ENCODE assay signal across 2 cellular contexts in the genomic region with DNA sequence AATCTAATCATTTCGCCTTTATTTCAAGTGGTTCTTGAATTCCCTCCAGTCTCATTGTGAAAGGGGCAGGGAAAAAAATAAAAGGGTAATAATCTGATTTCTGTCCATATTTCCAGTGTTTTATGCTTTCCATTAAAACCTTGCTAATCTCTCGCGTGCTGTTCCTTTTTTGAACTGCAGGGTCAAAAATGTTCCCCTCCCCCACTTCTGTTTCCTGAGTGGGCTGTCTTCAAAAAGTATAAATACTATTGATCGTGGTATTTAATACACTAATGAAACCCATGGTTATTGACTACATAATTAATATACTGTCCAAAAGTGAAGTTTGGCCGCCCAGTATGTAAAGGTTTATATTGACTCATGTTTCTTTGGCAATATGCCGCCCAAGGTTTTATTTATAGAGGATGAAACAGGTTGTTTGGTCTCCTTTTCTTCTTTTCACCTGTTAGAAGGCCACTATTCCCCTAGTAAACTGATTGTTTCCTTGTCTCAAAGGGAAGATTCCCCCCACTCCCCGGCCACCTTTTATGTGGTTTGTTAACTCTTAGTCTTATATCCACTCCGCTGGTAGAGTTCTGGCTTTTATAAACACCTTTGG.
TF ChIP-seq lines count a peak whose summit lies in the region.

No MANE protein-coding gene starts in this region.

TF ChIP-seq in HCT116, 20 proteins besides CTCF, POLR2A, EP300 and RAD21:
- TF ChIP-seq YY1 (IDR thresholded peaks at IDR 0.05; ENCODE audit: extremely low read depth, insufficient replicate concordance, low read depth, low read length) (no peak), EZH2phosphoT487 (IDR thresholded peaks at IDR 0.05; ENCODE audit: borderline replicate concordance) (no peak), FOSL1 (IDR thresholded peaks at IDR 0.05; ENCODE audit: low read depth) (no peak)

TF ChIP-seq in GM23338, 12 proteins besides CTCF, POLR2A, EP300 and RAD21:
- TF ChIP-seq, protein P1, sequence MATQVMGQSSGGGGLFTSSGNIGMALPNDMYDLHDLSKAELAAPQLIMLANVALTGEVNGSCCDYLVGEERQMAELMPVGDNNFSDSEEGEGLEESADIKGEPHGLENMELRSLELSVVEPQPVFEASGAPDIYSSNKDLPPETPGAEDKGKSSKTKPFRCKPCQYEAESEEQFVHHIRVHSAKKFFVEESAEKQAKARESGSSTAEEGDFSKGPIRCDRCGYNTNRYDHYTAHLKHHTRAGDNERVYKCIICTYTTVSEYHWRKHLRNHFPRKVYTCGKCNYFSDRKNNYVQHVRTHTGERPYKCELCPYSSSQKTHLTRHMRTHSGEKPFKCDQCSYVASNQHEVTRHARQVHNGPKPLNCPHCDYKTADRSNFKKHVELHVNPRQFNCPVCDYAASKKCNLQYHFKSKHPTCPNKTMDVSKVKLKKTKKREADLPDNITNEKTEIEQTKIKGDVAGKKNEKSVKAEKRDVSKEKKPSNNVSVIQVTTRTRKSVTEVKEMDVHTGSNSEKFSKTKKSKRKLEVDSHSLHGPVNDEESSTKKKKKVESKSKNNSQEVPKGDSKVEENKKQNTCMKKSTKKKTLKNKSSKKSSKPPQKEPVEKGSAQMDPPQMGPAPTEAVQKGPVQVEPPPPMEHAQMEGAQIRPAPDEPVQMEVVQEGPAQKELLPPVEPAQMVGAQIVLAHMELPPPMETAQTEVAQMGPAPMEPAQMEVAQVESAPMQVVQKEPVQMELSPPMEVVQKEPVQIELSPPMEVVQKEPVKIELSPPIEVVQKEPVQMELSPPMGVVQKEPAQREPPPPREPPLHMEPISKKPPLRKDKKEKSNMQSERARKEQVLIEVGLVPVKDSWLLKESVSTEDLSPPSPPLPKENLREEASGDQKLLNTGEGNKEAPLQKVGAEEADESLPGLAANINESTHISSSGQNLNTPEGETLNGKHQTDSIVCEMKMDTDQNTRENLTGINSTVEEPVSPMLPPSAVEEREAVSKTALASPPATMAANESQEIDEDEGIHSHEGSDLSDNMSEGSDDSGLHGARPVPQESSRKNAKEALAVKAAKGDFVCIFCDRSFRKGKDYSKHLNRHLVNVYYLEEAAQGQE (IDR thresholded peaks at IDR 0.05; ENCODE audit: unreplicated experiment): no peak
- TF ChIP-seq JUNB (IDR thresholded peaks at IDR 0.05; ENCODE audit: unreplicated experiment): no peak
- TF ChIP-seq ZNF331 (CRISPR knock-in tag; IDR thresholded peaks at IDR 0.05; ENCODE audit: low read depth): no peak
- TF ChIP-seq ZNF114 (CRISPR knock-in tag; IDR thresholded peaks at IDR 0.05): no peak
- no peak for TF ChIP-seq EZH2phosphoT487 (IDR thresholded peaks at IDR 0.05; ENCODE audit: unreplicated experiment)
- TF ChIP-seq NANOG (IDR thresholded peaks at IDR 0.05; ENCODE audit: borderline replicate concordance): no peak
- TF ChIP-seq STAT1 (IDR thresholded peaks at IDR 0.05; ENCODE audit: unreplicated experiment): no peak
- no peak for TF ChIP-seq CREB1 (CRISPR knock-in tag; IDR thresholded peaks at IDR 0.05; ENCODE audit: low read depth)
- no peak for TF ChIP-seq POLR2AphosphoS5 (IDR thresholded peaks at IDR 0.05; ENCODE audit: low read depth)
- TF ChIP-seq EZH2 (IDR thresholded peaks at IDR 0.05; ENCODE audit: low read depth, unreplicated experiment): no peak
- TF ChIP-seq, protein P2, sequence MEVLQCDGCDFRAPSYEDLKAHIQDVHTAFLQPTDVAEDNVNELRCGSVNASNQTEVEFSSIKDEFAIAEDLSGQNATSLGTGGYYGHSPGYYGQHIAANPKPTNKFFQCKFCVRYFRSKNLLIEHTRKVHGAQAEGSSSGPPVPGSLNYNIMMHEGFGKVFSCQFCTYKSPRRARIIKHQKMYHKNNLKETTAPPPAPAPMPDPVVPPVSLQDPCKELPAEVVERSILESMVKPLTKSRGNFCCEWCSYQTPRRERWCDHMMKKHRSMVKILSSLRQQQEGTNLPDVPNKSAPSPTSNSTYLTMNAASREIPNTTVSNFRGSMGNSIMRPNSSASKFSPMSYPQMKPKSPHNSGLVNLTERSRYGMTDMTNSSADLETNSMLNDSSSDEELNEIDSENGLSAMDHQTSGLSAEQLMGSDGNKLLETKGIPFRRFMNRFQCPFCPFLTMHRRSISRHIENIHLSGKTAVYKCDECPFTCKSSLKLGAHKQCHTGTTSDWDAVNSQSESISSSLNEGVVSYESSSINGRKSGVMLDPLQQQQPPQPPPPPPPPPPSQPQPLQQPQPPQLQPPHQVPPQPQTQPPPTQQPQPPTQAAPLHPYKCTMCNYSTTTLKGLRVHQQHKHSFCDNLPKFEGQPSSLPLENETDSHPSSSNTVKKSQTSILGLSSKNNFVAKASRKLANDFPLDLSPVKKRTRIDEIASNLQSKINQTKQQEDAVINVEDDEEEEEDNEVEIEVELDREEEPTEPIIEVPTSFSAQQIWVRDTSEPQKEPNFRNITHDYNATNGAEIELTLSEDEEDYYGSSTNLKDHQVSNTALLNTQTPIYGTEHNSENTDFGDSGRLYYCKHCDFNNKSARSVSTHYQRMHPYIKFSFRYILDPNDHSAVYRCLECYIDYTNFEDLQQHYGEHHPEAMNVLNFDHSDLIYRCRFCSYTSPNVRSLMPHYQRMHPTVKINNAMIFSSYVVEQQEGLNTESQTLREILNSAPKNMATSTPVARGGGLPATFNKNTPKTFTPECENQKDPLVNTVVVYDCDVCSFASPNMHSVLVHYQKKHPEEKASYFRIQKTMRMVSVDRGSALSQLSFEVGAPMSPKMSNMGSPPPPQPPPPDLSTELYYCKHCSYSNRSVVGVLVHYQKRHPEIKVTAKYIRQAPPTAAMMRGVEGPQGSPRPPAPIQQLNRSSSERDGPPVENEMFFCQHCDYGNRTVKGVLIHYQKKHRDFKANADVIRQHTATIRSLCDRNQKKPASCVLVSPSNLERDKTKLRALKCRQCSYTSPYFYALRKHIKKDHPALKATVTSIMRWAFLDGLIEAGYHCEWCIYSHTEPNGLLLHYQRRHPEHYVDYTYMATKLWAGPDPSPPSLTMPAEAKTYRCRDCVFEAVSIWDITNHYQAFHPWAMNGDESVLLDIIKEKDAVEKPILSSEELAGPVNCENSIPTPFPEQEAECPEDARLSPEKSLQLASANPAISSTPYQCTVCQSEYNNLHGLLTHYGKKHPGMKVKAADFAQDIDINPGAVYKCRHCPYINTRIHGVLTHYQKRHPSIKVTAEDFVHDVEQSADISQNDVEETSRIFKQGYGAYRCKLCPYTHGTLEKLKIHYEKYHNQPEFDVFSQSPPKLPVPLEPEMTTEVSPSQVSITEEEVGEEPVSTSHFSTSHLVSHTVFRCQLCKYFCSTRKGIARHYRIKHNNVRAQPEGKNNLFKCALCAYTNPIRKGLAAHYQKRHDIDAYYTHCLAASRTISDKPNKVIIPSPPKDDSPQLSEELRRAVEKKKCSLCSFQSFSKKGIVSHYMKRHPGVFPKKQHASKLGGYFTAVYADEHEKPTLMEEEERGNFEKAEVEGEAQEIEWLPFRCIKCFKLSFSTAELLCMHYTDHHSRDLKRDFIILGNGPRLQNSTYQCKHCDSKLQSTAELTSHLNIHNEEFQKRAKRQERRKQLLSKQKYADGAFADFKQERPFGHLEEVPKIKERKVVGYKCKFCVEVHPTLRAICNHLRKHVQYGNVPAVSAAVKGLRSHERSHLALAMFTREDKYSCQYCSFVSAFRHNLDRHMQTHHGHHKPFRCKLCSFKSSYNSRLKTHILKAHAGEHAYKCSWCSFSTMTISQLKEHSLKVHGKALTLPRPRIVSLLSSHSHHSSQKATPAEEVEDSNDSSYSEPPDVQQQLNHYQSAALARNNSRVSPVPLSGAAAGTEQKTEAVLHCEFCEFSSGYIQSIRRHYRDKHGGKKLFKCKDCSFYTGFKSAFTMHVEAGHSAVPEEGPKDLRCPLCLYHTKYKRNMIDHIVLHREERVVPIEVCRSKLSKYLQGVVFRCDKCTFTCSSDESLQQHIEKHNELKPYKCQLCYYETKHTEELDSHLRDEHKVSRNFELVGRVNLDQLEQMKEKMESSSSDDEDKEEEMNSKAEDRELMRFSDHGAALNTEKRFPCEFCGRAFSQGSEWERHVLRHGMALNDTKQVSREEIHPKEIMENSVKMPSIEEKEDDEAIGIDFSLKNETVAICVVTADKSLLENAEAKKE (CRISPR knock-in tag; IDR thresholded peaks at IDR 0.05): no peak
- TF ChIP-seq, protein P3, sequence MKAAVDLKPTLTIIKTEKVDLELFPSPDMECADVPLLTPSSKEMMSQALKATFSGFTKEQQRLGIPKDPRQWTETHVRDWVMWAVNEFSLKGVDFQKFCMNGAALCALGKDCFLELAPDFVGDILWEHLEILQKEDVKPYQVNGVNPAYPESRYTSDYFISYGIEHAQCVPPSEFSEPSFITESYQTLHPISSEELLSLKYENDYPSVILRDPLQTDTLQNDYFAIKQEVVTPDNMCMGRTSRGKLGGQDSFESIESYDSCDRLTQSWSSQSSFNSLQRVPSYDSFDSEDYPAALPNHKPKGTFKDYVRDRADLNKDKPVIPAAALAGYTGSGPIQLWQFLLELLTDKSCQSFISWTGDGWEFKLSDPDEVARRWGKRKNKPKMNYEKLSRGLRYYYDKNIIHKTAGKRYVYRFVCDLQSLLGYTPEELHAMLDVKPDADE (IDR thresholded peaks at IDR 0.05): no peak
